Comparison of ENCODE assay signal across 1 cellular context in the genomic region with DNA sequence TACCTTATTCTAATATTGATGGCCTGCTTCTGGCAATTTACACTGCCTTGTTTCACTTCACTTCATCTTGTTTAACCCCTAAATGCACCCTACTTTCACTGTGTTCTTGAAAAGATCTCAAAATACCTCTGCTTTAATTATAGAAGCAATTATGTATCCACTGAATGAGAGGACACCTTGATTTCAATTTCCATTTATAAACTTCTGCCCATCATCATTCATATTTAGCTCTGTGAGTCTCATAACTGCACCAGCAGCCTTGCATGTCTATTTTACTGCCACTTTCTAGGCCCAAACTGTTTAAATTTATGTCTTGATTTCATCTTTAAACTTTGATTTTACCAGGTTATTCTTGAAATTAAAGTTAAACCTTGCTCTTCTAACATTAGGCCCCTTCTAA.
TF ChIP-seq lines count a peak whose summit lies in the region.

No MANE protein-coding gene starts in this region.

TF ChIP-seq in GM23338, 12 proteins besides CTCF, POLR2A, EP300 and RAD21 (continued from another document):
- TF ChIP-seq, protein P1, sequence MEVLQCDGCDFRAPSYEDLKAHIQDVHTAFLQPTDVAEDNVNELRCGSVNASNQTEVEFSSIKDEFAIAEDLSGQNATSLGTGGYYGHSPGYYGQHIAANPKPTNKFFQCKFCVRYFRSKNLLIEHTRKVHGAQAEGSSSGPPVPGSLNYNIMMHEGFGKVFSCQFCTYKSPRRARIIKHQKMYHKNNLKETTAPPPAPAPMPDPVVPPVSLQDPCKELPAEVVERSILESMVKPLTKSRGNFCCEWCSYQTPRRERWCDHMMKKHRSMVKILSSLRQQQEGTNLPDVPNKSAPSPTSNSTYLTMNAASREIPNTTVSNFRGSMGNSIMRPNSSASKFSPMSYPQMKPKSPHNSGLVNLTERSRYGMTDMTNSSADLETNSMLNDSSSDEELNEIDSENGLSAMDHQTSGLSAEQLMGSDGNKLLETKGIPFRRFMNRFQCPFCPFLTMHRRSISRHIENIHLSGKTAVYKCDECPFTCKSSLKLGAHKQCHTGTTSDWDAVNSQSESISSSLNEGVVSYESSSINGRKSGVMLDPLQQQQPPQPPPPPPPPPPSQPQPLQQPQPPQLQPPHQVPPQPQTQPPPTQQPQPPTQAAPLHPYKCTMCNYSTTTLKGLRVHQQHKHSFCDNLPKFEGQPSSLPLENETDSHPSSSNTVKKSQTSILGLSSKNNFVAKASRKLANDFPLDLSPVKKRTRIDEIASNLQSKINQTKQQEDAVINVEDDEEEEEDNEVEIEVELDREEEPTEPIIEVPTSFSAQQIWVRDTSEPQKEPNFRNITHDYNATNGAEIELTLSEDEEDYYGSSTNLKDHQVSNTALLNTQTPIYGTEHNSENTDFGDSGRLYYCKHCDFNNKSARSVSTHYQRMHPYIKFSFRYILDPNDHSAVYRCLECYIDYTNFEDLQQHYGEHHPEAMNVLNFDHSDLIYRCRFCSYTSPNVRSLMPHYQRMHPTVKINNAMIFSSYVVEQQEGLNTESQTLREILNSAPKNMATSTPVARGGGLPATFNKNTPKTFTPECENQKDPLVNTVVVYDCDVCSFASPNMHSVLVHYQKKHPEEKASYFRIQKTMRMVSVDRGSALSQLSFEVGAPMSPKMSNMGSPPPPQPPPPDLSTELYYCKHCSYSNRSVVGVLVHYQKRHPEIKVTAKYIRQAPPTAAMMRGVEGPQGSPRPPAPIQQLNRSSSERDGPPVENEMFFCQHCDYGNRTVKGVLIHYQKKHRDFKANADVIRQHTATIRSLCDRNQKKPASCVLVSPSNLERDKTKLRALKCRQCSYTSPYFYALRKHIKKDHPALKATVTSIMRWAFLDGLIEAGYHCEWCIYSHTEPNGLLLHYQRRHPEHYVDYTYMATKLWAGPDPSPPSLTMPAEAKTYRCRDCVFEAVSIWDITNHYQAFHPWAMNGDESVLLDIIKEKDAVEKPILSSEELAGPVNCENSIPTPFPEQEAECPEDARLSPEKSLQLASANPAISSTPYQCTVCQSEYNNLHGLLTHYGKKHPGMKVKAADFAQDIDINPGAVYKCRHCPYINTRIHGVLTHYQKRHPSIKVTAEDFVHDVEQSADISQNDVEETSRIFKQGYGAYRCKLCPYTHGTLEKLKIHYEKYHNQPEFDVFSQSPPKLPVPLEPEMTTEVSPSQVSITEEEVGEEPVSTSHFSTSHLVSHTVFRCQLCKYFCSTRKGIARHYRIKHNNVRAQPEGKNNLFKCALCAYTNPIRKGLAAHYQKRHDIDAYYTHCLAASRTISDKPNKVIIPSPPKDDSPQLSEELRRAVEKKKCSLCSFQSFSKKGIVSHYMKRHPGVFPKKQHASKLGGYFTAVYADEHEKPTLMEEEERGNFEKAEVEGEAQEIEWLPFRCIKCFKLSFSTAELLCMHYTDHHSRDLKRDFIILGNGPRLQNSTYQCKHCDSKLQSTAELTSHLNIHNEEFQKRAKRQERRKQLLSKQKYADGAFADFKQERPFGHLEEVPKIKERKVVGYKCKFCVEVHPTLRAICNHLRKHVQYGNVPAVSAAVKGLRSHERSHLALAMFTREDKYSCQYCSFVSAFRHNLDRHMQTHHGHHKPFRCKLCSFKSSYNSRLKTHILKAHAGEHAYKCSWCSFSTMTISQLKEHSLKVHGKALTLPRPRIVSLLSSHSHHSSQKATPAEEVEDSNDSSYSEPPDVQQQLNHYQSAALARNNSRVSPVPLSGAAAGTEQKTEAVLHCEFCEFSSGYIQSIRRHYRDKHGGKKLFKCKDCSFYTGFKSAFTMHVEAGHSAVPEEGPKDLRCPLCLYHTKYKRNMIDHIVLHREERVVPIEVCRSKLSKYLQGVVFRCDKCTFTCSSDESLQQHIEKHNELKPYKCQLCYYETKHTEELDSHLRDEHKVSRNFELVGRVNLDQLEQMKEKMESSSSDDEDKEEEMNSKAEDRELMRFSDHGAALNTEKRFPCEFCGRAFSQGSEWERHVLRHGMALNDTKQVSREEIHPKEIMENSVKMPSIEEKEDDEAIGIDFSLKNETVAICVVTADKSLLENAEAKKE (CRISPR knock-in tag; IDR thresholded peaks at IDR 0.05): no peak
- no peak for TF ChIP-seq POLR2AphosphoS5 (IDR thresholded peaks at IDR 0.05; ENCODE audit: low read depth)
- TF ChIP-seq ZNF114 (CRISPR knock-in tag; IDR thresholded peaks at IDR 0.05): no peak
- no peak for TF ChIP-seq EZH2phosphoT487 (IDR thresholded peaks at IDR 0.05; ENCODE audit: unreplicated experiment)
- no peak for TF ChIP-seq CREB1 (CRISPR knock-in tag; IDR thresholded peaks at IDR 0.05; ENCODE audit: low read depth)
- TF ChIP-seq ZNF331 (CRISPR knock-in tag; IDR thresholded peaks at IDR 0.05; ENCODE audit: low read depth): no peak
- TF ChIP-seq, protein P2, sequence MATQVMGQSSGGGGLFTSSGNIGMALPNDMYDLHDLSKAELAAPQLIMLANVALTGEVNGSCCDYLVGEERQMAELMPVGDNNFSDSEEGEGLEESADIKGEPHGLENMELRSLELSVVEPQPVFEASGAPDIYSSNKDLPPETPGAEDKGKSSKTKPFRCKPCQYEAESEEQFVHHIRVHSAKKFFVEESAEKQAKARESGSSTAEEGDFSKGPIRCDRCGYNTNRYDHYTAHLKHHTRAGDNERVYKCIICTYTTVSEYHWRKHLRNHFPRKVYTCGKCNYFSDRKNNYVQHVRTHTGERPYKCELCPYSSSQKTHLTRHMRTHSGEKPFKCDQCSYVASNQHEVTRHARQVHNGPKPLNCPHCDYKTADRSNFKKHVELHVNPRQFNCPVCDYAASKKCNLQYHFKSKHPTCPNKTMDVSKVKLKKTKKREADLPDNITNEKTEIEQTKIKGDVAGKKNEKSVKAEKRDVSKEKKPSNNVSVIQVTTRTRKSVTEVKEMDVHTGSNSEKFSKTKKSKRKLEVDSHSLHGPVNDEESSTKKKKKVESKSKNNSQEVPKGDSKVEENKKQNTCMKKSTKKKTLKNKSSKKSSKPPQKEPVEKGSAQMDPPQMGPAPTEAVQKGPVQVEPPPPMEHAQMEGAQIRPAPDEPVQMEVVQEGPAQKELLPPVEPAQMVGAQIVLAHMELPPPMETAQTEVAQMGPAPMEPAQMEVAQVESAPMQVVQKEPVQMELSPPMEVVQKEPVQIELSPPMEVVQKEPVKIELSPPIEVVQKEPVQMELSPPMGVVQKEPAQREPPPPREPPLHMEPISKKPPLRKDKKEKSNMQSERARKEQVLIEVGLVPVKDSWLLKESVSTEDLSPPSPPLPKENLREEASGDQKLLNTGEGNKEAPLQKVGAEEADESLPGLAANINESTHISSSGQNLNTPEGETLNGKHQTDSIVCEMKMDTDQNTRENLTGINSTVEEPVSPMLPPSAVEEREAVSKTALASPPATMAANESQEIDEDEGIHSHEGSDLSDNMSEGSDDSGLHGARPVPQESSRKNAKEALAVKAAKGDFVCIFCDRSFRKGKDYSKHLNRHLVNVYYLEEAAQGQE (IDR thresholded peaks at IDR 0.05; ENCODE audit: unreplicated experiment): no peak
